In the genomic region with DNA sequence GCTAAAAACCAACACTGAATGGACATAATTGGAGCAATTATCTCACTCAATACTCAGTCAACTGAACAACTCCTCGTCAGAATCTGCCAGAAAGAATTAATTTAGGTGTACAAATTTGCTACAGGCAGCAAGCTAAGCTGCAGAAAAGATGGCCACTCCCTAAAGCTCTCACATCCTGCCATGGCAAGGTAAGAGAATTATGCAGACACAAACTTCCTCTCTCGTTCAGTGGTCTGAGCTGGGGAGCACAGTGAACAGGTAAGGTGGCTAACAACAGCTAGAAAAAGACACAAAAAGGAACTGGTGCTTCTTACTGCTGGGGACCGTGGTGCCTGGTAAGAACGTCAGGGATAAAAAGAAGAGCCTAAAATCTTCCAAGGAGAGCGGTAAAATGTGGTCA, we compare ENCODE assay signal across 1 cellular context.
TF ChIP-seq lines count a peak whose summit lies in the region.

No MANE protein-coding gene starts in this region.

TF ChIP-seq in WTC11, 78 proteins besides CTCF, POLR2A, EP300 and RAD21 (continued from another document):
- TF ChIP-seq, protein P1, sequence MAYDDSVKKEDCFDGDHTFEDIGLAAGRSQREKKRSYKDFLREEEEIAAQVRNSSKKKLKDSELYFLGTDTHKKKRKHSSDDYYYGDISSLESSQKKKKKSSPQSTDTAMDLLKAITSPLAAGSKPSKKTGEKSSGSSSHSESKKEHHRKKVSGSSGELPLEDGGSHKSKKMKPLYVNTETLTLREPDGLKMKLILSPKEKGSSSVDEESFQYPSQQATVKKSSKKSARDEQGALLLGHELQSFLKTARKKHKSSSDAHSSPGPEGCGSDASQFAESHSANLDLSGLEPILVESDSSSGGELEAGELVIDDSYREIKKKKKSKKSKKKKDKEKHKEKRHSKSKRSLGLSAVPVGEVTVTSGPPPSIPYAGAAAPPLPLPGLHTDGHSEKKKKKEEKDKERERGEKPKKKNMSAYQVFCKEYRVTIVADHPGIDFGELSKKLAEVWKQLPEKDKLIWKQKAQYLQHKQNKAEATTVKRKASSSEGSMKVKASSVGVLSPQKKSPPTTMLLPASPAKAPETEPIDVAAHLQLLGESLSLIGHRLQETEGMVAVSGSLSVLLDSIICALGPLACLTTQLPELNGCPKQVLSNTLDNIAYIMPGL (CRISPR knock-in tag; IDR thresholded peaks at IDR 0.05): no peak
- TF ChIP-seq NFATC4 (CRISPR knock-in tag; IDR thresholded peaks at IDR 0.05) (no peak), ZNF263 (CRISPR knock-in tag; IDR thresholded peaks at IDR 0.05; ENCODE audit: low read depth) (no peak), NR1H2 (CRISPR knock-in tag; IDR thresholded peaks at IDR 0.05) (no peak), ATF1 (CRISPR knock-in tag; IDR thresholded peaks at IDR 0.05) (no peak), ZNF423 (CRISPR knock-in tag; IDR thresholded peaks at IDR 0.05) (no peak), SP1 (CRISPR knock-in tag; conservative IDR thresholded peaks at IDR 0.05) (no peak), CREM (CRISPR knock-in tag; IDR thresholded peaks at IDR 0.05) (no peak), ZMAT4 (CRISPR knock-in tag; IDR thresholded peaks at IDR 0.05) (no peak)
- TF ChIP-seq, protein P2, sequence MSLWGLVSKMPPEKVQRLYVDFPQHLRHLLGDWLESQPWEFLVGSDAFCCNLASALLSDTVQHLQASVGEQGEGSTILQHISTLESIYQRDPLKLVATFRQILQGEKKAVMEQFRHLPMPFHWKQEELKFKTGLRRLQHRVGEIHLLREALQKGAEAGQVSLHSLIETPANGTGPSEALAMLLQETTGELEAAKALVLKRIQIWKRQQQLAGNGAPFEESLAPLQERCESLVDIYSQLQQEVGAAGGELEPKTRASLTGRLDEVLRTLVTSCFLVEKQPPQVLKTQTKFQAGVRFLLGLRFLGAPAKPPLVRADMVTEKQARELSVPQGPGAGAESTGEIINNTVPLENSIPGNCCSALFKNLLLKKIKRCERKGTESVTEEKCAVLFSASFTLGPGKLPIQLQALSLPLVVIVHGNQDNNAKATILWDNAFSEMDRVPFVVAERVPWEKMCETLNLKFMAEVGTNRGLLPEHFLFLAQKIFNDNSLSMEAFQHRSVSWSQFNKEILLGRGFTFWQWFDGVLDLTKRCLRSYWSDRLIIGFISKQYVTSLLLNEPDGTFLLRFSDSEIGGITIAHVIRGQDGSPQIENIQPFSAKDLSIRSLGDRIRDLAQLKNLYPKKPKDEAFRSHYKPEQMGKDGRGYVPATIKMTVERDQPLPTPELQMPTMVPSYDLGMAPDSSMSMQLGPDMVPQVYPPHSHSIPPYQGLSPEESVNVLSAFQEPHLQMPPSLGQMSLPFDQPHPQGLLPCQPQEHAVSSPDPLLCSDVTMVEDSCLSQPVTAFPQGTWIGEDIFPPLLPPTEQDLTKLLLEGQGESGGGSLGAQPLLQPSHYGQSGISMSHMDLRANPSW (CRISPR knock-in tag; conservative IDR thresholded peaks at IDR 0.05; ENCODE audit: low read depth): no peak
